1 cellular context compared by ENCODE assay signal in the genomic region with DNA sequence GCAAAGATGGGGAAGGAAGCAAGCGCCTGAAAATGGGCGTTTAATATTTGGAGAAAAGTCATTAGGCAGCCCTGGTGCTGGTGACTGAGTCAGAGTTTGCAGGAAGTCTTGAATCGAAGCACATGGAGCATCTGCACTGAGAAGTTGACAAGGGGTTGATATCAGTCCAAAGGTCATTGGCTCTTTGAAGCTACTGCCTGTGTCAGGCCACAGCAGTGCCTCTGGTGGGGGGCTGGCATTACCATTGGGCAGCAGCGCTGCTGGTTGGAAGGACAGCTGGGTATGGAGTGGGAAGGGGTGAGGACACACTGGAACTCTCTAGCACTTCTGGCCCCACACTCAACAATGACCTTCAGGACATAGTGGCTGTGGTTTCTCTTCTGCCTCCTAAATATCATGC.
TF ChIP-seq lines count a peak whose summit lies in the region.

No MANE protein-coding gene starts in this region.

TF ChIP-seq in HepG2, 621 proteins besides CTCF, POLR2A, EP300 and RAD21 (continued from another document and continues in another):
- TF ChIP-seq, protein P1, sequence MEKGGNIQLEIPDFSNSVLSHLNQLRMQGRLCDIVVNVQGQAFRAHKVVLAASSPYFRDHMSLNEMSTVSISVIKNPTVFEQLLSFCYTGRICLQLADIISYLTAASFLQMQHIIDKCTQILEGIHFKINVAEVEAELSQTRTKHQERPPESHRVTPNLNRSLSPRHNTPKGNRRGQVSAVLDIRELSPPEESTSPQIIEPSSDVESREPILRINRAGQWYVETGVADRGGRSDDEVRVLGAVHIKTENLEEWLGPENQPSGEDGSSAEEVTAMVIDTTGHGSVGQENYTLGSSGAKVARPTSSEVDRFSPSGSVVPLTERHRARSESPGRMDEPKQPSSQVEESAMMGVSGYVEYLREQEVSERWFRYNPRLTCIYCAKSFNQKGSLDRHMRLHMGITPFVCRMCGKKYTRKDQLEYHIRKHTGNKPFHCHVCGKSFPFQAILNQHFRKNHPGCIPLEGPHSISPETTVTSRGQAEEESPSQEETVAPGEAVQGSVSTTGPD (CRISPR knock-in tag; IDR thresholded peaks at IDR 0.05), result no peak
- TF ChIP-seq HMG20A (CRISPR knock-in tag; IDR thresholded peaks at IDR 0.05; ENCODE audit: borderline replicate concordance), result no peak
- no peak for TF ChIP-seq HCFC1 (IDR thresholded peaks at IDR 0.05; ENCODE audit: low read depth, low read length)
- TF ChIP-seq ZNF138 (CRISPR knock-in tag; IDR thresholded peaks at IDR 0.05; ENCODE audit: low read depth), result no peak
- TF ChIP-seq ZNF484 (CRISPR knock-in tag; IDR thresholded peaks at IDR 0.05; ENCODE audit: borderline replicate concordance, low read depth), result peak; percentile 96; the same call in 1 of the 2 replicates
- TF ChIP-seq KDM6A (CRISPR knock-in tag; IDR thresholded peaks at IDR 0.05; ENCODE audit: low read depth), result no peak
- TF ChIP-seq ASH2L (IDR thresholded peaks at IDR 0.05; ENCODE audit: insufficient read length, low read depth, low read length), result peak; percentile 16
- no peak for TF ChIP-seq FOXA1 (IDR thresholded peaks at IDR 0.05)
- peak; percentile 17; the same call in 1 of the 2 replicates for TF ChIP-seq FOXA1 (CRISPR knock-in tag; IDR thresholded peaks at IDR 0.05)
- TF ChIP-seq, protein P2, sequence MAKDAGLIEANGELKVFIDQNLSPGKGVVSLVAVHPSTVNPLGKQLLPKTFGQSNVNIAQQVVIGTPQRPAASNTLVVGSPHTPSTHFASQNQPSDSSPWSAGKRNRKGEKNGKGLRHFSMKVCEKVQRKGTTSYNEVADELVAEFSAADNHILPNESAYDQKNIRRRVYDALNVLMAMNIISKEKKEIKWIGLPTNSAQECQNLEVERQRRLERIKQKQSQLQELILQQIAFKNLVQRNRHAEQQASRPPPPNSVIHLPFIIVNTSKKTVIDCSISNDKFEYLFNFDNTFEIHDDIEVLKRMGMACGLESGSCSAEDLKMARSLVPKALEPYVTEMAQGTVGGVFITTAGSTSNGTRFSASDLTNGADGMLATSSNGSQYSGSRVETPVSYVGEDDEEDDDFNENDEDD (CRISPR knock-in tag; IDR thresholded peaks at IDR 0.05; ENCODE audit: borderline replicate concordance), result no peak
- TF ChIP-seq, protein P3, sequence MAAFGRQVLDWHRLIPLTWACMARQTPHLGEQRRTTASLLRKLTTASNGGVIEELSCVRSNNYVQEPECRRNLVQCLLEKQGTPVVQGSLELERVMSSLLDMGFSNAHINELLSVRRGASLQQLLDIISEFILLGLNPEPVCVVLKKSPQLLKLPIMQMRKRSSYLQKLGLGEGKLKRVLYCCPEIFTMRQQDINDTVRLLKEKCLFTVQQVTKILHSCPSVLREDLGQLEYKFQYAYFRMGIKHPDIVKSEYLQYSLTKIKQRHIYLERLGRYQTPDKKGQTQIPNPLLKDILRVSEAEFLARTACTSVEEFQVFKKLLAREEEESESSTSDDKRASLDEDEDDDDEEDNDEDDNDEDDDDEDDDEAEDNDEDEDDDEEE (CRISPR knock-in tag; IDR thresholded peaks at IDR 0.05), result no peak
- TF ChIP-seq, protein P4, sequence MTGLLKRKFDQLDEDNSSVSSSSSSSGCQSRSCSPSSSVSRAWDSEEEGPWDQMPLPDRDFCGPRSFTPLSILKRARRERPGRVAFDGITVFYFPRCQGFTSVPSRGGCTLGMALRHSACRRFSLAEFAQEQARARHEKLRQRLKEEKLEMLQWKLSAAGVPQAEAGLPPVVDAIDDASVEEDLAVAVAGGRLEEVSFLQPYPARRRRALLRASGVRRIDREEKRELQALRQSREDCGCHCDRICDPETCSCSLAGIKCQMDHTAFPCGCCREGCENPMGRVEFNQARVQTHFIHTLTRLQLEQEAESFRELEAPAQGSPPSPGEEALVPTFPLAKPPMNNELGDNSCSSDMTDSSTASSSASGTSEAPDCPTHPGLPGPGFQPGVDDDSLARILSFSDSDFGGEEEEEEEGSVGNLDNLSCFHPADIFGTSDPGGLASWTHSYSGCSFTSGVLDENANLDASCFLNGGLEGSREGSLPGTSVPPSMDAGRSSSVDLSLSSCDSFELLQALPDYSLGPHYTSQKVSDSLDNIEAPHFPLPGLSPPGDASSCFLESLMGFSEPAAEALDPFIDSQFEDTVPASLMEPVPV (CRISPR knock-in tag; IDR thresholded peaks at IDR 0.05), result no peak
- TF ChIP-seq, protein P5, sequence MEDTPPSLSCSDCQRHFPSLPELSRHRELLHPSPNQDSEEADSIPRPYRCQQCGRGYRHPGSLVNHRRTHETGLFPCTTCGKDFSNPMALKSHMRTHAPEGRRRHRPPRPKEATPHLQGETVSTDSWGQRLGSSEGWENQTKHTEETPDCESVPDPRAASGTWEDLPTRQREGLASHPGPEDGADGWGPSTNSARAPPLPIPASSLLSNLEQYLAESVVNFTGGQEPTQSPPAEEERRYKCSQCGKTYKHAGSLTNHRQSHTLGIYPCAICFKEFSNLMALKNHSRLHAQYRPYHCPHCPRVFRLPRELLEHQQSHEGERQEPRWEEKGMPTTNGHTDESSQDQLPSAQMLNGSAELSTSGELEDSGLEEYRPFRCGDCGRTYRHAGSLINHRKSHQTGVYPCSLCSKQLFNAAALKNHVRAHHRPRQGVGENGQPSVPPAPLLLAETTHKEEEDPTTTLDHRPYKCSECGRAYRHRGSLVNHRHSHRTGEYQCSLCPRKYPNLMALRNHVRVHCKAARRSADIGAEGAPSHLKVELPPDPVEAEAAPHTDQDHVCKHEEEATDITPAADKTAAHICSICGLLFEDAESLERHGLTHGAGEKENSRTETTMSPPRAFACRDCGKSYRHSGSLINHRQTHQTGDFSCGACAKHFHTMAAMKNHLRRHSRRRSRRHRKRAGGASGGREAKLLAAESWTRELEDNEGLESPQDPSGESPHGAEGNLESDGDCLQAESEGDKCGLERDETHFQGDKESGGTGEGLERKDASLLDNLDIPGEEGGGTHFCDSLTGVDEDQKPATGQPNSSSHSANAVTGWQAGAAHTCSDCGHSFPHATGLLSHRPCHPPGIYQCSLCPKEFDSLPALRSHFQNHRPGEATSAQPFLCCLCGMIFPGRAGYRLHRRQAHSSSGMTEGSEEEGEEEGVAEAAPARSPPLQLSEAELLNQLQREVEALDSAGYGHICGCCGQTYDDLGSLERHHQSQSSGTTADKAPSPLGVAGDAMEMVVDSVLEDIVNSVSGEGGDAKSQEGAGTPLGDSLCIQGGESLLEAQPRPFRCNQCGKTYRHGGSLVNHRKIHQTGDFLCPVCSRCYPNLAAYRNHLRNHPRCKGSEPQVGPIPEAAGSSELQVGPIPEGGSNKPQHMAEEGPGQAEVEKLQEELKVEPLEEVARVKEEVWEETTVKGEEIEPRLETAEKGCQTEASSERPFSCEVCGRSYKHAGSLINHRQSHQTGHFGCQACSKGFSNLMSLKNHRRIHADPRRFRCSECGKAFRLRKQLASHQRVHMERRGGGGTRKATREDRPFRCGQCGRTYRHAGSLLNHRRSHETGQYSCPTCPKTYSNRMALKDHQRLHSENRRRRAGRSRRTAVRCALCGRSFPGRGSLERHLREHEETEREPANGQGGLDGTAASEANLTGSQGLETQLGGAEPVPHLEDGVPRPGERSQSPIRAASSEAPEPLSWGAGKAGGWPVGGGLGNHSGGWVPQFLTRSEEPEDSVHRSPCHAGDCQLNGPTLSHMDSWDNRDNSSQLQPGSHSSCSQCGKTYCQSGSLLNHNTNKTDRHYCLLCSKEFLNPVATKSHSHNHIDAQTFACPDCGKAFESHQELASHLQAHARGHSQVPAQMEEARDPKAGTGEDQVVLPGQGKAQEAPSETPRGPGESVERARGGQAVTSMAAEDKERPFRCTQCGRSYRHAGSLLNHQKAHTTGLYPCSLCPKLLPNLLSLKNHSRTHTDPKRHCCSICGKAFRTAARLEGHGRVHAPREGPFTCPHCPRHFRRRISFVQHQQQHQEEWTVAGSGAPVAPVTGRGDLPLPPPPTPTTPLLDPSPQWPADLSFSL (CRISPR knock-in tag; IDR thresholded peaks at IDR 0.05), result 0 out of 2 replicates have a peak, but pooled peaks have one; percentile 17
- TF ChIP-seq, protein P6, sequence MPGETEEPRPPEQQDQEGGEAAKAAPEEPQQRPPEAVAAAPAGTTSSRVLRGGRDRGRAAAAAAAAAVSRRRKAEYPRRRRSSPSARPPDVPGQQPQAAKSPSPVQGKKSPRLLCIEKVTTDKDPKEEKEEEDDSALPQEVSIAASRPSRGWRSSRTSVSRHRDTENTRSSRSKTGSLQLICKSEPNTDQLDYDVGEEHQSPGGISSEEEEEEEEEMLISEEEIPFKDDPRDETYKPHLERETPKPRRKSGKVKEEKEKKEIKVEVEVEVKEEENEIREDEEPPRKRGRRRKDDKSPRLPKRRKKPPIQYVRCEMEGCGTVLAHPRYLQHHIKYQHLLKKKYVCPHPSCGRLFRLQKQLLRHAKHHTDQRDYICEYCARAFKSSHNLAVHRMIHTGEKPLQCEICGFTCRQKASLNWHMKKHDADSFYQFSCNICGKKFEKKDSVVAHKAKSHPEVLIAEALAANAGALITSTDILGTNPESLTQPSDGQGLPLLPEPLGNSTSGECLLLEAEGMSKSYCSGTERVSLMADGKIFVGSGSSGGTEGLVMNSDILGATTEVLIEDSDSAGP (CRISPR knock-in tag; IDR thresholded peaks at IDR 0.05; ENCODE audit: borderline replicate concordance), result peak; percentile 32; the same call in 1 of the 2 replicates
- TF ChIP-seq EZH2 (conservative IDR thresholded peaks at IDR 0.05; ENCODE audit: low read depth, low read length), result no peak
- TF ChIP-seq ZKSCAN5 (CRISPR knock-in tag; IDR thresholded peaks at IDR 0.05), result no peak
- no peak for TF ChIP-seq NONO (IDR thresholded peaks at IDR 0.05)
- TF ChIP-seq NONO (CRISPR knock-in tag; conservative IDR thresholded peaks at IDR 0.05), result no peak
- no peak for TF ChIP-seq KMT2B (CRISPR knock-in tag; IDR thresholded peaks at IDR 0.05)
- TF ChIP-seq, protein P7, sequence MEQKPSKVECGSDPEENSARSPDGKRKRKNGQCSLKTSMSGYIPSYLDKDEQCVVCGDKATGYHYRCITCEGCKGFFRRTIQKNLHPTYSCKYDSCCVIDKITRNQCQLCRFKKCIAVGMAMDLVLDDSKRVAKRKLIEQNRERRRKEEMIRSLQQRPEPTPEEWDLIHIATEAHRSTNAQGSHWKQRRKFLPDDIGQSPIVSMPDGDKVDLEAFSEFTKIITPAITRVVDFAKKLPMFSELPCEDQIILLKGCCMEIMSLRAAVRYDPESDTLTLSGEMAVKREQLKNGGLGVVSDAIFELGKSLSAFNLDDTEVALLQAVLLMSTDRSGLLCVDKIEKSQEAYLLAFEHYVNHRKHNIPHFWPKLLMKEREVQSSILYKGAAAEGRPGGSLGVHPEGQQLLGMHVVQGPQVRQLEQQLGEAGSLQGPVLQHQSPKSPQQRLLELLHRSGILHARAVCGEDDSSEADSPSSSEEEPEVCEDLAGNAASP (CRISPR knock-in tag; IDR thresholded peaks at IDR 0.05; ENCODE audit: borderline replicate concordance), result peak; percentile 1; the same call in 1 of the 2 replicates
- TF ChIP-seq, protein P8, sequence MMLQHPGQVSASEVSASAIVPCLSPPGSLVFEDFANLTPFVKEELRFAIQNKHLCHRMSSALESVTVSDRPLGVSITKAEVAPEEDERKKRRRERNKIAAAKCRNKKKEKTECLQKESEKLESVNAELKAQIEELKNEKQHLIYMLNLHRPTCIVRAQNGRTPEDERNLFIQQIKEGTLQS (CRISPR knock-in tag; IDR thresholded peaks at IDR 0.05), result no peak
- TF ChIP-seq KLF15 (CRISPR knock-in tag; IDR thresholded peaks at IDR 0.05; ENCODE audit: borderline replicate concordance), result no peak
- TF ChIP-seq, protein P9, sequence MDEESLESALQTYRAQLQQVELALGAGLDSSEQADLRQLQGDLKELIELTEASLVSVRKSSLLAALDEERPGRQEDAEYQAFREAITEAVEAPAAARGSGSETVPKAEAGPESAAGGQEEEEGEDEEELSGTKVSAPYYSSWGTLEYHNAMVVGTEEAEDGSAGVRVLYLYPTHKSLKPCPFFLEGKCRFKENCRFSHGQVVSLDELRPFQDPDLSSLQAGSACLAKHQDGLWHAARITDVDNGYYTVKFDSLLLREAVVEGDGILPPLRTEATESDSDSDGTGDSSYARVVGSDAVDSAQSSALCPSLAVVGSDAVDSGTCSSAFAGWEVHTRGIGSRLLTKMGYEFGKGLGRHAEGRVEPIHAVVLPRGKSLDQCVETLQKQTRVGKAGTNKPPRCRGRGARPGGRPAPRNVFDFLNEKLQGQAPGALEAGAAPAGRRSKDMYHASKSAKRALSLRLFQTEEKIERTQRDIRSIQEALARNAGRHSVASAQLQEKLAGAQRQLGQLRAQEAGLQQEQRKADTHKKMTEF (CRISPR knock-in tag; IDR thresholded peaks at IDR 0.05), result peak; percentile 7; the same call in 1 of the 2 replicates
- TF ChIP-seq ZNF687 (CRISPR knock-in tag; IDR thresholded peaks at IDR 0.05), result peak; percentile 54
- peak; percentile 46; the same call in 1 of the 2 replicates for TF ChIP-seq ZNF644 (CRISPR knock-in tag; IDR thresholded peaks at IDR 0.05; ENCODE audit: low read depth)
- no peak for TF ChIP-seq ERF (CRISPR knock-in tag; IDR thresholded peaks at IDR 0.05)
- TF ChIP-seq, protein P10, sequence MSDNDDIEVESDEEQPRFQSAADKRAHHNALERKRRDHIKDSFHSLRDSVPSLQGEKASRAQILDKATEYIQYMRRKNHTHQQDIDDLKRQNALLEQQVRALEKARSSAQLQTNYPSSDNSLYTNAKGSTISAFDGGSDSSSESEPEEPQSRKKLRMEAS (IDR thresholded peaks at IDR 0.05), result peak; percentile 61
- peak; percentile 59; the same call in 1 of the 2 replicates for TF ChIP-seq HNF4A (CRISPR knock-in tag; IDR thresholded peaks at IDR 0.05)
